In the genomic region with DNA sequence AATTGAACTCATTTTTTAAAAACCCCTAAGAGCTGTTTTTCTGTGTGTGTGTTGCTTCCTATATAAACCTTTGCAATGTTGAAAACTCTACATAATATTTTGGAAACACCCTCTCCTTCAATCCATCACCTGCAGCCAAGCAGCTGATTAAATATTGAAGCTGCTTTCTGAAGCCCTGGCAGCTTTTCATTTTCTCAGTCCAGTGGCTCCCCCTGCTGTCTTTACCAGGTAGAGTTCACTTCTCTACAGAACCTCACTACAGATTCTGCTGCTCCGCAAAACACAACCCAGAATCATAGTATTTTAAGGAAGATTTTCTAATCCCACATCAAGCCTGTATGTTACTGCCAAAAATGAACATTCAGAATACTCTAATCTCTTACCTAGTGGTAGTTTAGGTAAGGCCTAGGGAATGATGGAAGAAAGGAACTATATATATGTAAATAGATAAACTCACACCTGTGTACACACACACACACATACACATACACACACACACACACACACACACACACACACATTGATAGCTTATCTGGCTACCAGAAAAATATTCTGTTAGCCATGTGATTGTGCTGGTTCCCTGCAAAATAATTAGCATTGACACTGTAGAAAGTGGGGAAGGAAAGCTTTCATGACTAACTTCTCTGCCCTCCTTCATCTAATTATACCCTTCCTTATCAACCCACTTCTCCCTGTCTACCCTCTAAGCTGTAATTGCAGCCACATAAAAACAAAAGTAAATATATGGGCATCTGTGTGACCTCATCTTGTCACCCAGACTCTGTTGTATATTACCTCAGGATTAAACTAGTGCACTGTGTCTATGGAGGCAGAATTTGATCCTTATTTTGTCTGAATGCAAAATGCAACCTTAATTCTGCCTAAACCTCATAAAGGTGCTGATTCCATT, we compare ENCODE assay signal across 9 cellular contexts.
DNase-seq lines count a peak whose midpoint lies in the region; ATAC-seq and TF ChIP-seq lines count a peak whose summit lies in the region.
"Had no signal": no experiment of that assay in that cellular context is flagged by ENCODE, and none has a peak within 500 bp of the region (broad histone marks: within the 10 kb centered on the region; RNA-seq: fewer than 3 reads in every experiment).

No MANE protein-coding gene starts in this region.

- no peaks in the 10 kb centered on the region for H3K4me1 Mint-ChIP-seq in activated CD4-positive, alpha-beta T cell treated with anti-CD3 and anti-CD28 coated beads for 36 hours
- H3K4me1 Mint-ChIP-seq in MCF 10A (ENCODE audit: insufficient read depth, unreplicated experiment), result no peaks in the 10 kb centered on the region
- H3K4me1 Mint-ChIP-seq: CD4-positive, CD25-positive, alpha-beta regulatory T cell had no signal

- TF ChIP-seq EP300 in transverse colon (IDR thresholded peaks at IDR 0.05; ENCODE audit: low read depth), result no peak

- H3K4me3 Mint-ChIP-seq in activated CD4-positive, alpha-beta T cell treated with anti-CD3 and anti-CD28 coated beads for 36 hours, result no peak overlapping the region
- H3K4me3 Mint-ChIP-seq in MCF 10A (ENCODE audit: unreplicated experiment), result no peak overlapping the region
- H3K4me3 Mint-ChIP-seq: CD4-positive, CD25-positive, alpha-beta regulatory T cell had no signal

- intact Hi-C loops in activated CD4-positive, alpha-beta T cell treated with anti-CD3 and anti-CD28 coated beads for 36 hours (cut with DNase I, micrococcal nuclease), result loop anchor here (1.0 to 10.0 kb wide), 5 partner anchors 326 to 579 kb away; no protein-coding TSS in a partner anchor
- intact Hi-C loops in MCF 10A (cut with micrococcal nuclease), result loop anchor here (1.0 kb wide), 4 partner anchors 326 to 579 kb away; no protein-coding TSS in a partner anchor
- intact Hi-C loops in left colon (cut with DNase I, micrococcal nuclease), result loop anchor here in 1 of 2 donors (10.0 kb wide), 1 partner anchor 580 kb away; no protein-coding TSS in a partner anchor
- intact Hi-C loops in transverse colon (cut with DNase I; ENCODE audit: low total_unique reads), result loop anchor here (10.0 kb wide), 1 partner anchor 580 kb away; no protein-coding TSS in a partner anchor

- no peaks in the 10 kb centered on the region for H3K36me3 ChIP-seq in transverse colon

- in situ Hi-C loops in transverse colon (cut with MboI; ENCODE audit: low pct_ligation_motif_present in 1 of 4, low pct_unique_long_range_greater_than_20kb in 1 of 4, low sequenced_read_pairs in 3 of 4), result loop anchor here in 3 of 4 donors (25.0 kb wide), 2 partner anchors 447 to 572 kb away; a partner anchor contains a TSS

- TF ChIP-seq CTCF in MCF 10A (IDR thresholded peaks at IDR 0.05; ENCODE audit: unreplicated experiment) (peak; percentile 72), transverse colon (IDR thresholded peaks at IDR 0.05) (peak; percentile 50 to 65 (median 54))

- H3K27me3 ChIP-seq in transverse colon, result no peaks in the 10 kb centered on the region

- H3K9me3 ChIP-seq in transverse colon, result no peaks in the 10 kb centered on the region

- POLR2A ChIA-PET in activated CD4-positive, alpha-beta T cell treated with anti-CD3 and anti-CD28 coated beads for 36 hours (lab: Charles Lee), result no interaction called here
- POLR2A ChIA-PET in MCF 10A (lab: Yijun Ruan, JAX), result interaction anchor here (0.7 kb wide), 2 partner anchors 478 to 579 kb away, joined by 3 read pairs; no protein-coding TSS in a partner anchor

- 29 to 50% methylated on average over 1 of the region's 1 CpG for WGBS in transverse colon (ENCODE audit: low coverage in 1 of 2), 2 donors

- H3K27ac Mint-ChIP-seq in activated CD4-positive, alpha-beta T cell treated with anti-CD3 and anti-CD28 coated beads for 36 hours, result no peak overlapping the region
- no peak overlapping the region for H3K27ac Mint-ChIP-seq in MCF 10A (ENCODE audit: low read depth, unreplicated experiment)
- H3K27ac Mint-ChIP-seq: CD4-positive, CD25-positive, alpha-beta regulatory T cell had no signal

- peaks cover 0 to 3% (median 0%) of the 10 kb centered on the region in 4 donors for H3K4me1 ChIP-seq in transverse colon

- no peaks in the 10 kb centered on the region for H3K36me3 Mint-ChIP-seq in activated CD4-positive, alpha-beta T cell treated with anti-CD3 and anti-CD28 coated beads for 36 hours (ENCODE audit: low read depth)
- H3K36me3 Mint-ChIP-seq in MCF 10A (ENCODE audit: insufficient read depth, unreplicated experiment), result peaks cover 4% of the 10 kb centered on the region
- H3K36me3 Mint-ChIP-seq: CD4-positive, CD25-positive, alpha-beta regulatory T cell had no signal

- no peak for TF ChIP-seq POLR2A in transverse colon (IDR thresholded peaks at IDR 0.05)

- no TSS peak for BruUV-seq in MCF 10A (replicated peaks; lab: Mats Ljungman, UMichigan)

- CTCF ChIA-PET in activated CD4-positive, alpha-beta T cell treated with anti-CD3 and anti-CD28 coated beads for 36 hours (lab: Charles Lee), result interaction anchor here (0.7 to 1.1 kb wide), 8 partner anchors 9 to 579 kb away, joined by 3 to 10 read pairs (median 3); no protein-coding TSS in a partner anchor
- CTCF ChIA-PET in MCF 10A (lab: Yijun Ruan, JAX), result interaction anchor here (0.5 to 3.5 kb wide), 38 partner anchors 9 to 1319 kb away, joined by 3 to 19 read pairs (median 4); no protein-coding TSS in a partner anchor

- DNase-seq in activated CD4-positive, alpha-beta T cell treated with anti-CD3 and anti-CD28 coated beads for 36 hours, result peak; percentile 64
- no peak for DNase-seq in activated CD4-positive, alpha-beta T cell treated with anti-CD3 and anti-CD28 coated beads for 4 hours
- DNase-seq in NCI-H526 treated with DMSO at 0.1 percent for 48 hours (lab: John Stamatoyannopoulos, UW), result peak; percentile 65
- DNase-seq in MCF 10A (ENCODE audit: unreplicated experiment), result peak; percentile 57
- peak in 1 of 2 donors; percentile 55 for DNase-seq in left colon
- peak; percentile 57 for DNase-seq in transverse colon
- no peak for DNase-seq in T-helper 9 cell

- no peak overlapping the region for H3K27ac ChIP-seq in transverse colon

- H3K9me3 Mint-ChIP-seq in activated CD4-positive, alpha-beta T cell treated with anti-CD3 and anti-CD28 coated beads for 36 hours (ENCODE audit: low read depth), result no peaks in the 10 kb centered on the region
- H3K9me3 Mint-ChIP-seq in MCF 10A (ENCODE audit: unreplicated experiment), result no peaks in the 10 kb centered on the region

- no peak overlapping the region for H3K4me3 ChIP-seq in transverse colon

- H3K27me3 Mint-ChIP-seq in activated CD4-positive, alpha-beta T cell treated with anti-CD3 and anti-CD28 coated beads for 36 hours, result no peaks in the 10 kb centered on the region
- no peaks in the 10 kb centered on the region for H3K27me3 Mint-ChIP-seq in MCF 10A (ENCODE audit: insufficient read depth, unreplicated experiment)
- H3K27me3 Mint-ChIP-seq: CD4-positive, CD25-positive, alpha-beta regulatory T cell had no signal

- ATAC-seq in activated CD4-positive, alpha-beta T cell treated with anti-CD3 and anti-CD28 coated beads for 36 hours, result no peak
- ATAC-seq in HG03342 (IDR thresholded peaks at IDR 0.05; ENCODE audit: unreplicated experiment) (peak; percentile 58), left colon (peak; percentile 76)

Comparison
In these comparisons a context has a peak if more than half of its experiments do, and no peak if none do; other contexts are left out.
1. DNase-seq: peak in activated CD4-positive, alpha-beta T cell treated with anti-CD3 and anti-CD28 coated beads for 36 hours (single experiment), NCI-H526 treated with DMSO at 0.1 percent for 48 hours (single experiment), MCF 10A (single experiment) and transverse colon (single experiment); none in activated CD4-positive, alpha-beta T cell treated with anti-CD3 and anti-CD28 coated beads for 4 hours (0 of 2) and T-helper 9 cell (single experiment).